In the genomic region with DNA sequence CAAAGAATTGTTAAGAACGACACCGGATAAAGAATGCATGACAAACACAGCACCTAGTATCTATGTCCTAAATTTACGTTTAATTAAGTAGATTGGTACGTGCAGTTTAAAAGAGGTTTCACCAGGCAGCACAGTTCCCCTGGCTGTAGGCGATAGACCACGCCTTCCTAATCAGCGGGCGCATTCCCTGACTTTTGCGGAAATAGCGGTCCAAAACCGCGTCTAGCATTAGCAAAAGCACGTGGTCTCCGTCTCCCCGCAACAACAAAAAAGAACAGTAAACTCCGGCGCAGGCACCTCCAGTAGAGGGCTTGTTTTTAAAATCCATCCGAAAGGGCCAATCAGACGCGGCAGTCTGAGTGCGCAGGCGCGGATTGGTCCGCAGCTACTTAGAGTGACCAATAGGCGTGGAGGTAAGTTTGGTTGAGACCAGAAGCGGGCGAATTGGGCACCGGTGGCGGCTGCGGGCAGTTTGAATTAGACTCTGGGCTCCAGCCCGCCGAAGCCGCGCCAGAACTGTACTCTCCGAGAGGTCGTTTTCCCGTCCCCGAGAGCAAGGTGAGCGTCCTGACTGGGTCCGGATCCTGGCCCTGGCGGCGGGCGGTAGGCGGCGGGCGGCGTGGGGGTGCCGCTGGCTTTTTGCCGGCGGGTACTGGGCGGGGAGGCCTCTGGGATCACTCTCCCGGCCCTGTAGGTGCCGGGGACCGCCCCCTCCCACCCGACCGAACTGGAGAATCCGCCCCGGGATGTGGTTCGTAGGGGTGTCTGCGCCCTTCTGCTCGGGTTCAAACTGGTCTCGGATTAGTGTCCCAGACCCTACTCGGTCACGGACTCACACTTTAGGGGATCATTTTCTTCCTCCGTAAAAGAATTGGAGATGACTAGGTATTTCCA, we compare ENCODE assay signal across 8 cellular contexts. TPM values are rescaled to one million over a fixed set of nuclear protein-coding genes. Genes with fewer than 3 reads are reported as not detected.
DNase-seq lines count a peak whose midpoint lies in the region; ATAC-seq and FAIRE-seq lines count a peak whose summit lies in the region.

TSS of gene CENPF (plus strand) at position 432 of the 894 bp plus-strand sequence. CDS start 10,560 bp downstream, outside the sequence.

- DNase-seq in Caki2 (ENCODE audit: low read depth) = peak; percentile 99
- DNase-seq in HTR-8/SVneo (ENCODE audit: insufficient read length, low spot score) = peak; percentile 99
- DNase-seq in NOMO-1 treated with dmso at 0.1 percent for 144 hours (lab: John Stamatoyannopoulos, UW; ENCODE audit: unreplicated experiment) = peak; percentile 98
- peak; percentile 71 to 81 (median 81) for DNase-seq in activated CD8-positive, alpha-beta memory T cell treated with anti-CD3 and anti-CD28 coated beads for 48 hours (ENCODE audit: low read depth in 2 of 3, low spot score in 2 of 3)
- peak; percentile 79 to 88 for DNase-seq in stimulated activated CD8-positive, alpha-beta memory T cell treated with anti-CD3 and anti-CD28 coated beads, Interleukin-15, amount 100 ng/mL, for 4 hours (ENCODE audit: low read depth in 2 of 2)

- no peaks in the 10 kb centered on the region for H3K9me3 ChIP-seq in mesodermal cell (ENCODE audit: control insufficient read depth, low read length)

- 0 to 1% methylated on average over 57 to 58 of the region's 65 CpGs for WGBS in mesodermal cell (ENCODE audit: insufficient coverage in 2 of 2), 2 experiments

- no peaks in the 10 kb centered on the region for H3K4me1 ChIP-seq in mesodermal cell (ENCODE audit: control insufficient read depth, insufficient read depth, low read length, poor library complexity, severe bottlenecking)

- peak within 1 kb of the TSS; percentile 61 for H3K4me3 ChIP-seq in mesodermal cell (ENCODE audit: extremely low read depth, insufficient read depth, low read length, poor library complexity, severe bottlenecking)

- ATAC-seq in GM21367 (IDR thresholded peaks at IDR 0.05; ENCODE audit: unreplicated experiment) = peak; percentile 100

- in situ Hi-C loops in Caki2 (cut with HindIII; ENCODE audit: low pct_unique_long_range_greater_than_20kb, low sequenced_read_pairs) (no loop called here), endometrial microvascular endothelial cells (cut with HindIII; ENCODE audit: inconsistent ontology term, low pct_unique_long_range_greater_than_20kb, low sequenced_read_pairs) (no loop called here)

- H3K27ac ChIP-seq in mesodermal cell (ENCODE audit: low read depth, low read length, severe bottlenecking) = peak within 1 kb of the TSS; percentile 86

- peak; percentile 87 for FAIRE-seq in HTR-8/SVneo (lab: Jason Lieb, UNC)

- H3K36me3 ChIP-seq in mesodermal cell (ENCODE audit: control insufficient read depth, insufficient read depth, low read length) = peaks cover 5% of the 10 kb centered on the region

RNA-seq across cellular contexts. Expression of gene CENPF, which starts in this region (rescaled TPM):
- 53.9 and 71.0 TPM in 2 replicates for total RNA-seq in Caki2 (2014; rRNA removed; shearing (Covaris generic); ENCODE audit: low replicate concordance)
- 64.4 TPM for total RNA-seq in endometrial microvascular endothelial cells (ENCODE audit: inconsistent ontology term)
- polyA plus RNA-seq in mesodermal cell (2013, experiment 1 of 2) = 52.7 TPM
- polyA plus RNA-seq in mesodermal cell (2013, experiment 2 of 2) = 77.4 TPM

Comparison
In these comparisons a context has a peak if more than half of its experiments do, and no peak if none do; other contexts are left out.
1. Peak in every context shown above with its lines: DNase-seq, ATAC-seq, H3K4me3 ChIP-seq and H3K27ac ChIP-seq.